ENCODE assay signal across 11 cellular contexts in the genomic region with DNA sequence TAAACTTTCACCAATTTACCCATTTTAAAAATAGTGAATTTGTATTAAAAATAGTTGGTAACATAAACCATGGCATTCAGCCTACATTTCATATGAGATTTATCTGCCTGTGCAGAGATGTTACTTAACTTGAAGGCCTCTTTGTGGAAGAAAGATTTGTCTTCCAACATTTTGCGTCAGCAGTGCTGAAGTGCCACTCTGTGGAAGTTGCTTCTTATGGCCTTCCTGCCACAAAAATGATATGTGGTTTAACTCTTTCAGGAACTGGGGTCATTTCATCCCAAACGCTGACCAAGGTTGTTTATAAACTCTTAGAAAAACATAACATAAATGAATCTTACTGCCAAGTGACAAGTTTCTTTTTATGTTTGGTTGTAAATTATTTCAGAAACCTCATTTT.
A peak's percentile ranks its signal among the peaks of the same experiment; 100 is the strongest.
DNase-seq lines count a peak whose midpoint lies in the region; FAIRE-seq and TF ChIP-seq lines count a peak whose summit lies in the region.
"Had no signal": no experiment of that assay in that cellular context is flagged by ENCODE, and none has a peak within 500 bp of the region (broad histone marks: within the 10 kb centered on the region; RNA-seq: fewer than 3 reads in every experiment).

No MANE protein-coding gene starts in this region.

- H3K9me3 ChIP-seq in Karpas-422 (ENCODE audit: low read length) (no peaks in the 10 kb centered on the region), ascending aorta (no peaks in the 10 kb centered on the region), tibial artery (no peaks in the 10 kb centered on the region)
- H3K9me3 ChIP-seq: pancreas had no signal

- peak; percentile 72 for FAIRE-seq in islet of Langerhans (lab: Jason Lieb, UNC)
- FAIRE-seq: colon, G401.6, pancreas had no signal

- no peak for DNase-seq in Karpas-422
- DNase-seq in ascending aorta (ENCODE audit: low spot score in 2 of 2): no peak
- DNase-seq in tibial artery: no peak
- DNase-seq in NCI-H1105 (lab: John Stamatoyannopoulos, UW): no peak
- no peak for DNase-seq in stimulated activated naive CD4-positive, alpha-beta T cell treated with Interleukin-2 at 50 U/mL for 16 hours (lab: John Stamatoyannopoulos, UW)
- no peak for DNase-seq in GM20000 (ENCODE audit: low spot score)
- DNase-seq: CD4-positive, CD25-positive, alpha-beta regulatory T cell; pancreas had no signal

- H3K27ac ChIP-seq in Karpas-422 (ENCODE audit: low read length) (0 out of 2 replicates have a peak overlapping the region, but pooled peaks have one; percentile 76), ascending aorta (peak overlapping the region; percentile 38 to 52), tibial artery (peak overlapping the region; percentile 40 to 95)
- H3K27ac ChIP-seq: pancreas had no signal

- no peak overlapping the region for H3K4me3 ChIP-seq in Karpas-422 (ENCODE audit: low read length)
- no peak overlapping the region for H3K4me3 ChIP-seq in ascending aorta
- no peak overlapping the region for H3K4me3 ChIP-seq in tibial artery
- H3K4me3 ChIP-seq: pancreas had no signal

- H3K36me3 ChIP-seq in Karpas-422 (ENCODE audit: insufficient read depth, low read length) (no peaks in the 10 kb centered on the region), ascending aorta (no peaks in the 10 kb centered on the region), tibial artery (no peaks in the 10 kb centered on the region)
- H3K36me3 ChIP-seq: pancreas had no signal

- no peak overlapping the region for H2AFZ ChIP-seq in Karpas-422 (ENCODE audit: low read length)

- H4K20me1 ChIP-seq in Karpas-422 (ENCODE audit: insufficient read depth, low read depth, low read length): no peaks in the 10 kb centered on the region

- intact Hi-C loops in ascending aorta (cut with DNase I): loop anchor here (5.0 kb wide), 5 partner anchors 118 to 1712 kb away; partner anchors contain the start of gene TFB1M
- intact Hi-C loops in tibial artery (cut with DNase I; ENCODE audit: low total_unique reads): loop anchor here (5.0 kb wide), 2 partner anchors 247 to 248 kb away; partner anchors contain the start of gene ARID1B

- no peak overlapping the region for H3K9ac ChIP-seq in Karpas-422 (ENCODE audit: low read length)

- H3K27me3 ChIP-seq in Karpas-422 (ENCODE audit: low read length) (no peaks in the 10 kb centered on the region), ascending aorta (no peaks in the 10 kb centered on the region), tibial artery (no peaks in the 10 kb centered on the region)
- H3K27me3 ChIP-seq: pancreas had no signal

- peak in 1 of 3 experiments; percentile 16 for TF ChIP-seq CTCF in ascending aorta (IDR thresholded peaks at IDR 0.05)
- TF ChIP-seq CTCF in tibial artery (IDR thresholded peaks at IDR 0.05): no peak
- no peak for TF ChIP-seq CTCF in GM20000 (IDR thresholded peaks at IDR 0.05; ENCODE audit: extremely low read depth, missing control alignments)

- H3K9me2 ChIP-seq in Karpas-422 (replicated peaks; ENCODE audit: insufficient read depth, low read length): no peaks in the 10 kb centered on the region

- peaks cover 37% of the 10 kb centered on the region for H3K4me1 ChIP-seq in Karpas-422 (ENCODE audit: low read length)
- peaks cover 0 to 16% of the 10 kb centered on the region in 2 donors for H3K4me1 ChIP-seq in ascending aorta
- H3K4me1 ChIP-seq in tibial artery: peaks cover 3 to 39% (median 13%) of the 10 kb centered on the region in 4 donors

- H3K79me2 ChIP-seq in Karpas-422 (ENCODE audit: low read length): peaks cover 82% of the 10 kb centered on the region

- no peak overlapping the region for H3K4me2 ChIP-seq in Karpas-422 (ENCODE audit: low read depth, low read length, poor library complexity, severe bottlenecking)
